13 cellular contexts compared by ENCODE assay signal in the genomic region with DNA sequence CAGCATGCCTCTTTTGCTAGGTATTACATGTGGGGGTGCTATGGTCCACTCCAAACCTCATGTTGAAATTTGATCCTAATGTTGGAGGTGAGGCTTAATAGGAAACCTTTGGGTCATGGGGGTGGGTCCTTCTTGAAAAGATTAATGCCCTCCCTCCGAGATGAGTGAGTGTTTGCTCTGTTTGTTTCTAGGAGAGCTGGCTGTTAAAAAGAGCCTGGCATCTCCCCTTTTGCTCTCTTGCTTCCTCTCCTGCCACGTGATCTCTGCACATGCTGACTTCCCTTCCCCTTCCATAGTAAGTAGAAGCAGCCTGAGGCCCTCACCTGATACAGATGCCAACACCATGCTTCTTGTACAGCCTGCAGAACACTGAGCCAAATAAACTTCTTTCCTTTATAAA.
"Had no signal": no experiment of that assay in that cellular context is flagged by ENCODE, and none has a peak within 500 bp of the region (broad histone marks: within the 10 kb centered on the region; RNA-seq: fewer than 3 reads in every experiment).

No MANE protein-coding gene starts in this region.

- H3K36me3 Mint-ChIP-seq: activated naive CD4-positive, alpha-beta T cell treated with anti-CD3 and anti-CD28 coated beads, Interleukin-2, amount 50 U/mL, for 24 hours; type B pancreatic cell had no signal

- H3K4me3 ChIP-seq: body of pancreas, heart right ventricle, ovary had no signal

- H3K27me3 Mint-ChIP-seq: activated naive CD4-positive, alpha-beta T cell treated with anti-CD3 and anti-CD28 coated beads, Interleukin-2, amount 50 U/mL, for 24 hours; activated T-cell treated with anti-CD3 and anti-CD28 coated beads, Interleukin-2, amount 50 U/mL, for 24 hours; central memory CD8-positive, alpha-beta T cell; type B pancreatic cell had no signal

- H3K4me1 Mint-ChIP-seq: activated naive CD4-positive, alpha-beta T cell treated with anti-CD3 and anti-CD28 coated beads, Interleukin-2, amount 50 U/mL, for 24 hours; central memory CD8-positive, alpha-beta T cell had no signal

- H3K27ac Mint-ChIP-seq: activated naive CD4-positive, alpha-beta T cell treated with anti-CD3 and anti-CD28 coated beads, Interleukin-2, amount 50 U/mL, for 24 hours; activated T-cell treated with anti-CD3 and anti-CD28 coated beads, Interleukin-2, amount 50 U/mL, for 24 hours; type B pancreatic cell had no signal

- DNase-seq: activated CD4-positive, CD25-positive, alpha-beta regulatory T cell; activated effector memory CD4-positive, alpha-beta T cell treated with Interleukin-2 at 50 U/mL for 16 hours; activated T-cell treated with anti-CD3 and anti-CD28 coated beads, Interleukin-2, amount 50 U/mL, for 24 hours; body of pancreas; cortex of kidney; effector memory CD4-positive, alpha-beta T cell; heart right ventricle; ovary; stimulated activated CD4-positive, alpha-beta T cell treated with anti-CD3 and anti-CD28 coated beads, Interleukin-12 subunit alpha, Interleukin-12 subunit beta, amount 100 ng/mL, for 4 hours; stimulated activated naive CD4-positive, alpha-beta T cell treated with Interleukin-2 at 50 U/mL for 16 hours had no signal

- H3K27ac ChIP-seq: body of pancreas, heart right ventricle, ovary had no signal

- H3K4me3 Mint-ChIP-seq: activated naive CD4-positive, alpha-beta T cell treated with anti-CD3 and anti-CD28 coated beads, Interleukin-2, amount 50 U/mL, for 24 hours; activated T-cell treated with anti-CD3 and anti-CD28 coated beads, Interleukin-2, amount 50 U/mL, for 24 hours; central memory CD8-positive, alpha-beta T cell had no signal

- H3K27me3 ChIP-seq: body of pancreas, ovary had no signal

- H3K9me3 Mint-ChIP-seq: activated naive CD4-positive, alpha-beta T cell treated with anti-CD3 and anti-CD28 coated beads, Interleukin-2, amount 50 U/mL, for 24 hours; activated T-cell treated with anti-CD3 and anti-CD28 coated beads, Interleukin-2, amount 50 U/mL, for 24 hours had no signal

- H3K9me3 ChIP-seq: body of pancreas, ovary had no signal

- H3K4me1 ChIP-seq: body of pancreas, heart right ventricle had no signal

- H3K36me3 ChIP-seq: heart right ventricle, ovary had no signal
